ENCODE assay signal across 8 cellular contexts in genomic region chr17:7887482-7888183, GRCh38. TPM values are rescaled to one million over a fixed set of nuclear protein-coding genes. Genes with fewer than 3 reads are reported as not detected.
DNase-seq lines count a peak whose midpoint lies in the region; ATAC-seq, FAIRE-seq and TF ChIP-seq lines count a peak whose summit lies in the region.

No MANE protein-coding gene starts in this region.

- no peak for TF ChIP-seq CTCF in keratinocyte (optimal IDR thresholded peaks at IDR 0.05 in 1 of 3, IDR thresholded peaks at IDR 0.05 in 1 of 3, conservative IDR thresholded peaks at IDR 0.05 in 1 of 3; ENCODE audit: extremely low read depth in 1 of 3, insufficient read depth in 2 of 3, low read length in 3 of 3)

- peak; percentile 41 for ATAC-seq in HG02943 (IDR thresholded peaks at IDR 0.05; ENCODE audit: low read depth, unreplicated experiment)
- ATAC-seq in GM19328 (IDR thresholded peaks at IDR 0.05; ENCODE audit: unreplicated experiment) = no peak

- H3K27me3 ChIP-seq in keratinocyte (ENCODE audit: control insufficient read depth, extremely low read depth, insufficient read depth, low read length) = no peaks in the 10 kb centered on the region

- no peaks in the 10 kb centered on the region for H3K9me3 ChIP-seq in keratinocyte (ENCODE audit: control insufficient read depth, low read depth, low read length)

- peak overlapping the region; percentile 61 to 86 (median 76) for H3K4me3 ChIP-seq in keratinocyte (ENCODE audit: control insufficient read depth in 2 of 3, extremely low read depth in 1 of 3, insufficient read depth in 2 of 3, low read depth in 1 of 3, low read length in 3 of 3)

- H3K36me3 ChIP-seq in keratinocyte (ENCODE audit: control insufficient read depth in 2 of 2, extremely low read depth in 1 of 2, insufficient read depth in 2 of 2, low read length in 2 of 2) = peaks cover 11 to 25% of the 10 kb centered on the region in 2 experiments

- H3K9me1 ChIP-seq in keratinocyte (ENCODE audit: control insufficient read depth, extremely low read depth, insufficient read depth, low read length) = no peaks in the 10 kb centered on the region

- H3K4me2 ChIP-seq in keratinocyte (ENCODE audit: control insufficient read depth, extremely low read depth, insufficient read depth, low read depth, low read length) = peak overlapping the region; percentile 88

- peak overlapping the region; percentile 79 for H2AFZ ChIP-seq in keratinocyte (ENCODE audit: control insufficient read depth, low read length)

- dilution Hi-C loops in keratinocyte (cut with MboI; ENCODE audit: extremely low pct_ligation_motif_present, low sequenced_read_pairs) = no loop called here

- peak overlapping the region; percentile 87 for H3K9ac ChIP-seq in keratinocyte (ENCODE audit: control insufficient read depth, extremely low read depth, insufficient read depth, low read length)

- H3K79me2 ChIP-seq in keratinocyte (ENCODE audit: control insufficient read depth, insufficient read depth, low read length) = peaks cover 18% of the 10 kb centered on the region

- DNase-seq in ELF-1 (ENCODE audit: low read depth, low spot score) (peak; percentile 80), NCI-H2196 treated with DMSO at 0.1 percent for 48 hours (lab: John Stamatoyannopoulos, UW; ENCODE audit: unreplicated experiment) (peak; percentile 73), keratinocyte (ENCODE audit: low read depth, low spot score) (no peak)
- DNase-seq in activated CD4-positive, CD25-positive, alpha-beta regulatory T cell (lab: John Stamatoyannopoulos, UW) = peak; percentile 58 to 74 (median 73)
- DNase-seq in central memory CD4-positive, alpha-beta T cell = peak; percentile 91
- peak; percentile 74 to 85 for DNase-seq in stimulated activated CD4-positive, alpha-beta T cell treated with anti-CD3 and anti-CD28 coated beads, Interleukin-12 subunit alpha, Interleukin-12 subunit beta, amount 100 ng/mL, for 24 hours (ENCODE audit: low read depth in 2 of 2)

- peaks cover 40% of the 10 kb centered on the region for H3K4me1 ChIP-seq in keratinocyte (ENCODE audit: control insufficient read depth, extremely low read depth, insufficient read depth, low read length)

- peak; percentile 51 for FAIRE-seq in keratinocyte (lab: Jason Lieb, UNC)

- no peaks in the 10 kb centered on the region for H4K20me1 ChIP-seq in keratinocyte (ENCODE audit: control insufficient read depth, extremely low read depth, insufficient read depth, low read length)

- peak overlapping the region; percentile 89 for H3K27ac ChIP-seq in keratinocyte (ENCODE audit: control insufficient read depth, insufficient read depth, low read length)

RNA-seq across cellular contexts. Expression of gene CHD3, which starts 1.0 kb away (rescaled TPM):
- polyA plus RNA-seq in keratinocyte = 27.8 to 30.1 TPM (median 28.1 TPM) in 3 replicates
- 19.1 TPM for polyA plus RNA-seq in keratinocyte (2011; ENCODE audit: low read depth)
- 21.7 and 36.9 TPM in 2 replicates for polyA plus RNA-seq in keratinocyte (2011; cell fraction: cytosol; rRNA removed)
- polyA plus RNA-seq in keratinocyte (2011; cell fraction: nucleus; rRNA removed) = 110 and 113 TPM in 2 replicates
- 21.0 and 81.2 TPM in 2 replicates for polyA plus RNA-seq in keratinocyte (2012; ENCODE audit: low replicate concordance)
- 51.0 to 122 TPM (median 65.2 TPM) in 3 replicates for polyA minus RNA-seq in keratinocyte
- 83.5 TPM for polyA minus RNA-seq in keratinocyte (2011; cell fraction: cytosol; rRNA and poly(A)+ RNA removed)
- 50.3 and 60.0 TPM in 2 replicates for polyA minus RNA-seq in keratinocyte (2011; cell fraction: nucleus; rRNA and poly(A)+ RNA removed)

RNA-seq across cellular contexts. Expression of gene RNF227, which starts 28.5 kb away (rescaled TPM):
- polyA plus RNA-seq in keratinocyte = 3.4 to 5.7 TPM (median 3.6 TPM) in 3 replicates
- polyA plus RNA-seq in keratinocyte (2011; ENCODE audit: low read depth) = 4.3 TPM
- polyA plus RNA-seq in keratinocyte (2011; cell fraction: cytosol; rRNA removed) = 3.4 TPM in 2 replicates
- 6.7 and 7.2 TPM in 2 replicates for polyA plus RNA-seq in keratinocyte (2011; cell fraction: nucleus; rRNA removed)
- polyA plus RNA-seq in keratinocyte (2012; ENCODE audit: low replicate concordance) = 1.6 and 15.6 TPM in 2 replicates
- 1.3 to 2.1 TPM in 2 of 3 replicates, not detected in the other for polyA minus RNA-seq in keratinocyte
- polyA minus RNA-seq in keratinocyte (2011; cell fraction: cytosol; rRNA and poly(A)+ RNA removed) = 2.5 TPM
- polyA minus RNA-seq in keratinocyte (2011; cell fraction: nucleus; rRNA and poly(A)+ RNA removed) = 1.5 and 2.9 TPM in 2 replicates

RNA-seq across cellular contexts. Expression of gene CYB5D1, which starts 29.8 kb away (rescaled TPM):
- polyA plus RNA-seq in keratinocyte = 9.0 to 14.8 TPM (median 12.4 TPM) in 3 replicates
- 3.5 TPM for polyA plus RNA-seq in keratinocyte (2011; ENCODE audit: low read depth)
- 7.8 and 10.9 TPM in 2 replicates for polyA plus RNA-seq in keratinocyte (2011; cell fraction: cytosol; rRNA removed)
- polyA plus RNA-seq in keratinocyte (2011; cell fraction: nucleus; rRNA removed) = 15.4 and 19.2 TPM in 2 replicates
- polyA plus RNA-seq in keratinocyte (2012; ENCODE audit: low replicate concordance) = 6.5 and 9.8 TPM in 2 replicates
- 6.2 to 12.7 TPM (median 6.7 TPM) in 3 replicates for polyA minus RNA-seq in keratinocyte
- 9.8 TPM for polyA minus RNA-seq in keratinocyte (2011; cell fraction: cytosol; rRNA and poly(A)+ RNA removed)
- 5.5 and 9.0 TPM in 2 replicates for polyA minus RNA-seq in keratinocyte (2011; cell fraction: nucleus; rRNA and poly(A)+ RNA removed)

RNA-seq across cellular contexts. Expression of gene NAA38, which starts 30.3 kb away (rescaled TPM):
- 41.0 to 130 TPM (median 70.9 TPM) in 3 replicates for polyA plus RNA-seq in keratinocyte
- polyA plus RNA-seq in keratinocyte (2011; ENCODE audit: low read depth) = 31.0 TPM
- polyA plus RNA-seq in keratinocyte (2011; cell fraction: cytosol; rRNA removed) = 30.0 and 56.4 TPM in 2 replicates
- polyA plus RNA-seq in keratinocyte (2011; cell fraction: nucleus; rRNA removed) = 21.9 and 22.5 TPM in 2 replicates
- polyA plus RNA-seq in keratinocyte (2012; ENCODE audit: low replicate concordance) = 51.7 and 115 TPM in 2 replicates
- 11.5 to 53.1 TPM (median 28.6 TPM) in 3 replicates for polyA minus RNA-seq in keratinocyte
- polyA minus RNA-seq in keratinocyte (2011; cell fraction: cytosol; rRNA and poly(A)+ RNA removed) = 221 TPM
- polyA minus RNA-seq in keratinocyte (2011; cell fraction: nucleus; rRNA and poly(A)+ RNA removed) = 8.3 and 23.7 TPM in 2 replicates

RNA-seq across cellular contexts. Expression of gene TMEM88, which starts 32.8 kb away (rescaled TPM):
- polyA plus RNA-seq in keratinocyte = 0.14 to 0.45 TPM (median 0.24 TPM) in 3 replicates
- not detected for polyA plus RNA-seq in keratinocyte (2011; ENCODE audit: low read depth)
- polyA plus RNA-seq in keratinocyte (2011; cell fraction: cytosol; rRNA removed) = 0.09 and 0.16 TPM in 2 replicates
- 2.1 and 3.6 TPM in 2 replicates for polyA plus RNA-seq in keratinocyte (2011; cell fraction: nucleus; rRNA removed)
- 0.36 and 1.5 TPM in 2 replicates for polyA plus RNA-seq in keratinocyte (2012; ENCODE audit: low replicate concordance)
- not detected in 3 replicates for polyA minus RNA-seq in keratinocyte
- polyA minus RNA-seq in keratinocyte (2011; cell fraction: cytosol; rRNA and poly(A)+ RNA removed) = not detected
- polyA minus RNA-seq in keratinocyte (2011; cell fraction: nucleus; rRNA and poly(A)+ RNA removed) = 2.6 TPM in 1 of 2 replicates, not detected in the other
